In the genomic region with DNA sequence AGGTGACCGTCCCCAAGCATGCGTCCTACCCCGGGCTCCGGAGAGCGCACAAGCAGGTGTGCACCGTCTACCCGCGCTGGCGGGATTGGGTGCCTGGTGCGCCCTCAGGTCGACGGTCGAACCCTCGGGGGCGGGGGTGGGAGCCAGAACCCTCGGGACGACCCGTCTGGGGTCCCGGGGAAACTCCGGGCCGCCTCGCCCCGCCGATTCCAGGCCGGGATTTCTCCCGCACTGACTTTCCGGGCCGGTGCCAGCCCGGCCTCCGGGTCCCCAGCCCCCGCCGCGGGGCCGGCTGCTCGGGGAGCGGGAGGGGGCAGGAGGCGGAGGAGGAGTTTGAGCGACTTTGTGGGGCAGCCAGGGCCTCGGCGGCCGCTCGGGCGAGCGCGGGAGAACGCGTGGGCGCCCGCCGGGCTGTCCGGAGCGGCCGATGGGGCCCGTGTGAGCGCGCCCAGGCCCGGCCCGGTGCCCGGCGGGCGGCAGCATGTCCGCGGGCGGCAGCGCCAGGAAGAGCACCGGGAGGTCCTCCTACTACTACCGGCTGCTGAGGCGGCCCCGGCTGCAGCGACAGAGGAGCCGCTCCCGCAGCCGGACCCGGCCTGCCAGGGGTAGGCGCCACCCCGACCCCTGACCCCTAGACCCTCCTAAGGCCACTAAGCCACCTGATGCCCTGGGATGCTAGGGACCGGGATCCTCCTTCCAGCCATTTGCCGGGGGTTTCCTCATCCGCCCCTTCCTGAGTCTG, we compare ENCODE assay signal across 8 cellular contexts. TPM values are rescaled to one million over a fixed set of nuclear protein-coding genes. Genes with fewer than 3 reads are reported as not detected.
DNase-seq lines count a peak whose midpoint lies in the region; ATAC-seq and TF ChIP-seq lines count a peak whose summit lies in the region.

A gene (plus strand): TSS at position 340 of the 742 bp plus-strand sequence. CDS start 142 bp downstream, at position 482.

- H3K36me3 ChIP-seq in adipocyte (ENCODE audit: control insufficient read depth, insufficient read depth, low read length, severe bottlenecking) (no peaks in the 10 kb centered on the region), heart left ventricle (peaks cover 0 to 4% (median 0%) of the 10 kb centered on the region in 9 donors), ovary (no peaks in the 10 kb centered on the region)

- H3K27ac ChIP-seq in C4-2B = peak within 1 kb of the TSS; percentile 52
- H3K27ac ChIP-seq in heart left ventricle = peak within 1 kb of the TSS; percentile 73 to 97 (median 88)
- H3K27ac ChIP-seq in ovary = peak within 1 kb of the TSS; percentile 30 to 32

- no peak within 1 kb of the TSS for H3K9ac ChIP-seq in adipocyte (ENCODE audit: low read length)

- TF ChIP-seq EP300 in ovary (IDR thresholded peaks at IDR 0.05) = no peak

- H3K4me3 ChIP-seq in adipocyte (ENCODE audit: low read length) (peak within 1 kb of the TSS; percentile 67), heart left ventricle (peak within 1 kb of the TSS; percentile 43 to 92 (median 74)), ovary (peak within 1 kb of the TSS; percentile 53)

- H3K27me3 ChIP-seq in adipocyte (replicated peaks; ENCODE audit: control insufficient read depth, insufficient read depth, low read length) = peaks cover 48% of the 10 kb centered on the region
- H3K27me3 ChIP-seq in heart left ventricle = peaks cover 0 to 25% (median 0%) of the 10 kb centered on the region in 9 donors
- no peaks in the 10 kb centered on the region for H3K27me3 ChIP-seq in ovary

- ATAC-seq in heart left ventricle (peak; percentile 40 to 67 (median 61)), HG03175 (IDR thresholded peaks at IDR 0.05; ENCODE audit: unreplicated experiment) (no peak)

- no peaks in the 10 kb centered on the region for H3K9me3 ChIP-seq in adipocyte (ENCODE audit: control insufficient read depth, low read length)
- H3K9me3 ChIP-seq in heart left ventricle = no peaks in the 10 kb centered on the region
- H3K9me3 ChIP-seq in ovary = no peaks in the 10 kb centered on the region

- DNase-seq in LoVo (ENCODE audit: low spot score) (peak; percentile 34), adipocyte (ENCODE audit: low read depth) (peak; percentile 88), heart left ventricle (peak; percentile 67 to 80 (median 74)), ovary (peak; percentile 77 to 84 (median 82)), 8988T (no peak), KG1 (lab: John Stamatoyannopoulos, UW) (no peak)

- TF ChIP-seq POLR2A in heart left ventricle (IDR thresholded peaks at IDR 0.05) (no peak), ovary (IDR thresholded peaks at IDR 0.05) (peak; percentile 21)

- WGBS in heart left ventricle, 4 donors = 2 to 13% (median 4%) methylated on average over 29 to 79 of the region's 79 CpGs
- 2 to 3% (median 3%) methylated on average over 51 to 79 of the region's 79 CpGs for WGBS in ovary, 3 donors

- intact Hi-C loops in heart left ventricle (cut with DNase I) = no loop called here
- intact Hi-C loops in ovary (cut with DNase I) = no loop called here

- H3K4me1 ChIP-seq in adipocyte (ENCODE audit: control insufficient read depth, insufficient read depth, low read length) = peaks cover 8% of the 10 kb centered on the region
- peaks cover 4 to 82% (median 62%) of the 10 kb centered on the region in 12 donors for H3K4me1 ChIP-seq in heart left ventricle
- H3K4me1 ChIP-seq in ovary (ENCODE audit: insufficient read depth) = peaks cover 15% of the 10 kb centered on the region

- no peak for TF ChIP-seq CTCF in C4-2B (conservative IDR thresholded peaks at IDR 0.05)
- TF ChIP-seq CTCF in heart left ventricle (IDR thresholded peaks at IDR 0.05) = no peak
- peak in 1 of 3 donors; percentile 6 for TF ChIP-seq CTCF in ovary (IDR thresholded peaks at IDR 0.05)

RNA-seq across cellular contexts. Expression of the gene that starts here (rescaled TPM):
- total RNA-seq in heart left ventricle (100 to 1,000 TPM in 1 of 9 donors, 10 to 100 TPM in 8; 45.0 to 103 (median 54.2) TPM), ovary (10 to 100 TPM; 24.3 to 95.0 (median 78.7) TPM)
- polyA plus RNA-seq in heart left ventricle (10 to 100 TPM; 30.9 to 40.4 TPM), ovary (10 to 100 TPM in 1 of 2 donors, 1 to 10 TPM in 1; 9.3 to 29.3 TPM)

Comparison
In these comparisons a context has a peak if more than half of its experiments do, and no peak if none do; other contexts are left out.
1. H3K27ac ChIP-seq: peak in every context shown above with its lines; median percentile 88 in heart left ventricle; 52 in C4-2B; 31 in ovary.
2. DNase-seq: peak in LoVo (single experiment), adipocyte (single experiment), heart left ventricle (5 of 5) and ovary (5 of 5); none in 8988T (single experiment) and KG1 (single experiment).
3. Peak in every context shown above with its lines, with median percentiles within 50 percentile points of each other: H3K4me3 ChIP-seq.